In genomic region chr17:50266384-50267073, GRCh38 we compare ENCODE assay signal across 2 cellular contexts.
TF ChIP-seq lines count a peak whose summit lies in the region.

No MANE protein-coding gene starts in this region.

TF ChIP-seq in HEK293, 187 proteins besides CTCF, POLR2A, EP300 and RAD21 (continued from another document):
- TF ChIP-seq ZBTB44 (tag by site-specific recombination; IDR thresholded peaks at IDR 0.05): no peak
- TF ChIP-seq PRDM10 (tag by site-specific recombination; IDR thresholded peaks at IDR 0.05): peak; percentile 98
- TF ChIP-seq ZNF274 (IDR thresholded peaks at IDR 0.05; ENCODE audit: low read length): no peak
- no peak for TF ChIP-seq ZNF274 (tag by site-specific recombination; IDR thresholded peaks at IDR 0.05; ENCODE audit: borderline replicate concordance)
- peak; percentile 62 for TF ChIP-seq ZNF341 (tag by site-specific recombination; IDR thresholded peaks at IDR 0.05; ENCODE audit: low read depth)
- 0 out of 2 replicates have a peak, but pooled peaks have one; percentile 11 for TF ChIP-seq ZBTB17 (tag by site-specific recombination; IDR thresholded peaks at IDR 0.05)
- TF ChIP-seq GLIS2 (tag by site-specific recombination; IDR thresholded peaks at IDR 0.05): peak; percentile 22; the same call in 1 of the 2 replicates
- TF ChIP-seq ZNF148 (tag by site-specific recombination; IDR thresholded peaks at IDR 0.05; ENCODE audit: borderline replicate concordance): no peak
- no peak for TF ChIP-seq ZNF324 (tag by site-specific recombination; IDR thresholded peaks at IDR 0.05)

TF ChIP-seq in SK-N-SH, 30 proteins besides CTCF, POLR2A, EP300 and RAD21 (continued from another document):
- no peak for TF ChIP-seq ZBTB33 (IDR thresholded peaks at IDR 0.05; ENCODE audit: borderline replicate concordance, low read depth)
